In the genomic region with DNA sequence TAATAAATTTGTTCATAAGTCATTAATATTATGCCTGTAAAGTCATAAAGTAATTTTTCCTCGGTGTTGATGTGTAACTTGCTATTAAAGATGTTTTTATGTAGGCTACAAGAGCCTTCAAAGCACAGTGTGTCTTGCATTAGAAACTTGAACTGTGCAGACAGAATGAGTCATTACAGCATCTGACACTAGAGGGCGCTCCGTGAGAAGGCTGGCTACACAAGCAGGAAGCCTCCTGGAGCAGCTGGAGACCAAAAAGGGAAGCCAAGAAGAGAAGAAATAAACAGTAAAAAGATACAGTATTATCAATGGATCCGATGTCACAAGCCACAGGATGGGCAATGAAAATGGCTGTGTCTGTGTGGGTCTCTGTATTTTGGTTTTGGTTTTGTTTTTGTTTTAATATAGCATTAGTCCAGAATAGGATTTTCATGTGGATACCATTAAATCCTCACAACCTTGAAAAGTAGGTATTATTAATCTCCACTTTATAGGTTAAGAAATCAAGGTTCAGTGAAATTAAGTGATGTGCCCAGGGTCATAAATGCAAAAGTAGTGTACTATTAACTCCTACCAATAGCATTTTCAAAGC, we compare ENCODE assay signal across 8 cellular contexts. TPM values are rescaled to one million over a fixed set of nuclear protein-coding genes. Genes with fewer than 3 reads are reported as not detected.
DNase-seq lines count a peak whose midpoint lies in the region; ATAC-seq and TF ChIP-seq lines count a peak whose summit lies in the region.

No MANE protein-coding gene starts in this region.

- no peaks in the 10 kb centered on the region for H3K4me1 Mint-ChIP-seq in activated T-cell treated with anti-CD3 and anti-CD28 coated beads, Interleukin-2, amount 50 U/mL, for 4 hours (ENCODE audit: low read depth)
- H3K4me1 Mint-ChIP-seq in neural progenitor cell: peaks cover 21% of the 10 kb centered on the region

- no peak overlapping the region for H3K9ac ChIP-seq in Karpas-422 (ENCODE audit: low read length)
- no peak overlapping the region for H3K9ac ChIP-seq in neural progenitor cell

- H3K4me3 ChIP-seq in Karpas-422 (ENCODE audit: low read length) (no peak overlapping the region), fibroblast of mammary gland (ENCODE audit: control insufficient read depth, low read depth, low read length) (no peak overlapping the region), neural progenitor cell (no peak overlapping the region)

- H2AFZ ChIP-seq in Karpas-422 (ENCODE audit: low read length) (no peak overlapping the region), neural progenitor cell (replicated peaks) (no peak overlapping the region)

- H3K27ac ChIP-seq in Karpas-422 (ENCODE audit: low read length) (no peak overlapping the region), neural progenitor cell (no peak overlapping the region)

- no peaks in the 10 kb centered on the region for H4K20me1 ChIP-seq in Karpas-422 (ENCODE audit: insufficient read depth, low read depth, low read length)
- H4K20me1 ChIP-seq in neural progenitor cell (ENCODE audit: low read depth): no peaks in the 10 kb centered on the region

- H3K27me3 ChIP-seq in Karpas-422 (ENCODE audit: low read length) (no peaks in the 10 kb centered on the region), neural progenitor cell (no peaks in the 10 kb centered on the region)

- H3K36me3 ChIP-seq in Karpas-422 (ENCODE audit: insufficient read depth, low read length): no peaks in the 10 kb centered on the region
- no peaks in the 10 kb centered on the region for H3K36me3 ChIP-seq in neural progenitor cell

- no peaks in the 10 kb centered on the region for H3K9me2 ChIP-seq in Karpas-422 (replicated peaks; ENCODE audit: insufficient read depth, low read length)

- H3K36me3 Mint-ChIP-seq in activated T-cell treated with anti-CD3 and anti-CD28 coated beads, Interleukin-2, amount 50 U/mL, for 4 hours (ENCODE audit: insufficient read depth): no peaks in the 10 kb centered on the region
- H3K36me3 Mint-ChIP-seq in neural progenitor cell: no peaks in the 10 kb centered on the region

- H3K27me3 Mint-ChIP-seq in activated T-cell treated with anti-CD3 and anti-CD28 coated beads, Interleukin-2, amount 50 U/mL, for 4 hours (ENCODE audit: low read depth): peaks cover 2% of the 10 kb centered on the region
- peaks cover 2% of the 10 kb centered on the region for H3K27me3 Mint-ChIP-seq in neural progenitor cell (ENCODE audit: insufficient read depth, low read depth)

- H3K4me2 ChIP-seq in Karpas-422 (ENCODE audit: low read depth, low read length, poor library complexity, severe bottlenecking) (no peak overlapping the region), neural progenitor cell (no peak overlapping the region)

- no peak overlapping the region for H3K4me3 Mint-ChIP-seq in activated T-cell treated with anti-CD3 and anti-CD28 coated beads, Interleukin-2, amount 50 U/mL, for 4 hours
- no peak overlapping the region for H3K4me3 Mint-ChIP-seq in neural progenitor cell

- no peak overlapping the region for H3K27ac Mint-ChIP-seq in neural progenitor cell

- no peaks in the 10 kb centered on the region for H3K9me3 Mint-ChIP-seq in activated T-cell treated with anti-CD3 and anti-CD28 coated beads, Interleukin-2, amount 50 U/mL, for 4 hours
- H3K9me3 Mint-ChIP-seq in neural progenitor cell: no peaks in the 10 kb centered on the region

- H3F3A ChIP-seq in neural progenitor cell (ENCODE audit: low read depth): peaks cover 31% of the 10 kb centered on the region

- TF ChIP-seq CTCF in fibroblast of mammary gland (conservative IDR thresholded peaks at IDR 0.05; ENCODE audit: control insufficient read depth, insufficient read depth, low read depth, low read length) (peak; percentile 98), neural progenitor cell (IDR thresholded peaks at IDR 0.05) (peak; percentile 98)

- no peaks in the 10 kb centered on the region for H3K79me2 ChIP-seq in Karpas-422 (ENCODE audit: low read length)
- H3K79me2 ChIP-seq in neural progenitor cell (ENCODE audit: low read depth): no peaks in the 10 kb centered on the region

- H3K9me3 ChIP-seq in Karpas-422 (ENCODE audit: low read length) (no peaks in the 10 kb centered on the region), neural progenitor cell (ENCODE audit: low read depth) (no peaks in the 10 kb centered on the region)

- H3K4me1 ChIP-seq in Karpas-422 (ENCODE audit: low read length) (peaks cover 10% of the 10 kb centered on the region), neural progenitor cell (peaks cover 28% of the 10 kb centered on the region)

- ATAC-seq in GM21576 (IDR thresholded peaks at IDR 0.05; ENCODE audit: unreplicated experiment): peak; percentile 84
- ATAC-seq in activated T-cell treated with anti-CD3 and anti-CD28 coated beads, Interleukin-2, amount 50 U/mL, for 4 hours: peak; percentile 87 to 90

- DNase-seq in DMS153 treated with DMSO at 0.1 percent for 48 hours (lab: John Stamatoyannopoulos, UW; ENCODE audit: unreplicated experiment) (peak; percentile 78), Karpas-422 (peak; percentile 95), RKO (ENCODE audit: low spot score) (peak; percentile 81), fibroblast of mammary gland (ENCODE audit: low read depth) (peak; percentile 85), neural progenitor cell (ENCODE audit: low spot score) (peak; percentile 83), stromal cell of bone marrow (ENCODE audit: low read depth) (peak; percentile 63)
- DNase-seq in activated T-cell treated with anti-CD3 and anti-CD28 coated beads, Interleukin-2, amount 50 U/mL, for 4 hours: peak; percentile 87

RNA-seq across cellular contexts. Expression of gene LRRC8D, which starts 16.1 kb away (rescaled TPM):
- 30.1 and 48.9 TPM in 2 replicates for total RNA-seq in Karpas-422 (2014; rRNA removed; shearing (Covaris generic); ENCODE audit: low replicate concordance)
- total RNA-seq in activated T-cell treated with anti-CD3 and anti-CD28 coated beads, Interleukin-2, amount 50 U/mL, for 4 hours: 10 to 100 TPM; 42.1 to 56.7 (median 48.0) TPM
- total RNA-seq in neural progenitor cell (ENCODE audit: low replicate concordance): 32.6 and 55.7 TPM in 2 replicates
